Comparison of ENCODE assay signal across 1 cellular context in genomic region chr1:84605157-84605556, GRCh38.
TF ChIP-seq lines count a peak whose summit lies in the region.

No MANE protein-coding gene starts in this region.

TF ChIP-seq in K562, 482 proteins besides CTCF, POLR2A, EP300 and RAD21:
- TF ChIP-seq ZNF507 (tag; conservative IDR thresholded peaks at IDR 0.05) (no peak), NR2C1 (IDR thresholded peaks at IDR 0.05) (peak; percentile 34; the same call in 1 of the 2 replicates), NR2C1 (tag; IDR thresholded peaks at IDR 0.05) (peak; percentile 27; the same call in 1 of the 2 replicates)
TF ChIP-seq in K562: peak in this region for 1.
